ENCODE assay signal across 35 cellular contexts in the genomic region with DNA sequence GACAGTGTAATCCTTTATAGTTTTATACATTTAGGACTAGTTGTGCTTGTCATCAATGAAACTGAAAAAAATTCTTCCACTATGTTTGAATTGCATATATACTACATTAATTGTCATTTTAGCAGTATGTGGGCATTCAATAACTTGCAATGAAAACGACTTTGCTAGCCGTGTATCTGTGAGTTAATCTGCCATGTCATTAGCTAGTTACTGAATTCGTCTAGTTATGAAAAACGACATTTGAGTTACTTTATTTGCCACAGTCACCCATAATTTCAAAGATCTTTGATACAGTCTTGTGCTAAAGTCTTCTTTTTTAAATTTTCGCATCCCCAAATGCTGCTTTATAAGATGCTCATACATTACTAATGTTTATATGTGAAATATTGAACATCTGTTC.
"Had no signal": no experiment of that assay in that cellular context is flagged by ENCODE, and none has a peak within 500 bp of the region (broad histone marks: within the 10 kb centered on the region; RNA-seq: fewer than 3 reads in every experiment).

No MANE protein-coding gene starts in this region.

- H3K36me3 ChIP-seq: MG63 had no signal

- H3K9me3 ChIP-seq: MG63 had no signal

- DNase-seq: Karpas-422, Kasumi-1, MG63, MM.1S, MV-4-11, NCI-H1048, NCI-H1092, NCI-H1092 treated with DMSO at 0.1 percent for 48 hours, NCI-H1105, NCI-H1105 treated with DMSO at 0.1 percent for 48 hours, NCI-H1417, NCI-H1417 treated with DMSO at 0.1 percent for 48 hours, NCI-H1436, NCI-H1436 treated with DMSO at 0.1 percent for 48 hours, NCI-H146, NCI-H1694, NCI-H1694 treated with DMSO at 0.1 percent for 48 hours, NCI-H187, NCI-H187 treated with DMSO at 0.1 percent for 48 hours, NCI-H1930, NCI-H2029, NCI-H2029 treated with DMSO at 0.1 percent for 48 hours, NCI-H2081, NCI-H2081 treated with DMSO at 0.1 percent for 48 hours, NCI-H2107, NCI-H2171, NCI-H2171 treated with DMSO at 0.1 percent for 48 hours, NCI-H2227 treated with DMSO at 0.1 percent for 48 hours, NCI-H226, NCI-H345, NCI-H446, NCI-H446 treated with DMSO at 0.1 percent for 48 hours, NCI-H510A, NCI-H510A treated with DMSO at 0.1 percent for 48 hours, NCI-H524 had no signal

- H3K4me3 ChIP-seq: MG63 had no signal
